Comparison of ENCODE assay signal across 1 cellular context in the genomic region with DNA sequence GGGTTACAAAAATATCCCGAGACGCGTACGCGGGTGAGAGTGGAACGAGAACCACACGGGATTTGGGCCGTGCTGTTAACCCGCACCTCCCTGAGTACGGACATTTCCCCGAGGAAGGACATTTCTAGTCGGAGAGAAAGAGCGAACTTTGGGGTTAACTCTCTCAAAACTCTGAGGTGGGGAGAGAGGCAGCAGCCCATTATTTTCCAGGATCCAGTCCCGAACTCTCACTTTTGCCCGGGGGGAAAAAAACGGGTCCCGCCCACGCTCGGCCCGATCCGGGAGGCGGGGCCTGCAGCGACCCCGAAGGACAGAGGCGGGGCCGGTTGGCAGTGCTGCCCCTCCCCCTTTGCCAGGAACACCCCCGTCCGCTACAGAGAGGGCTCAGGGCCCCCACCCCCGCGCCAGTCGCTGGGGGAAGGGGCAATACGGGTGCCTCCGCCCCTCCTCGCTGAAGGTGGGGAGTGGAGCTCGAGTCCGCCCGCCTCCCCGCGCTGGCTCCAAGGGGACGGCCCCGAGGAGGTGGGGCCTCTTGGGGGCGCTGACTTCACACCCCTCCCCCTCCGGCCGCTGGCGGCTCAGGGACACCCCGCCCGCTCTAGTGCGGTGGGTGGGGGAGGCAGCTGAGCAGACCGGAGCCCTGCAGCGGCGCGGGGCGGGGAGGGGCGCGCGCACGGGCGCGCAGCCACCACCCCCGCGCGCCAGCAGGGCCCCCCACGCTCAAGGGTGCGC.
TF ChIP-seq lines count a peak whose summit lies in the region.

No MANE protein-coding gene starts in this region.

TF ChIP-seq in A549, 52 proteins besides CTCF, POLR2A, EP300 and RAD21 (continued from another document):
- TF ChIP-seq, protein P1, sequence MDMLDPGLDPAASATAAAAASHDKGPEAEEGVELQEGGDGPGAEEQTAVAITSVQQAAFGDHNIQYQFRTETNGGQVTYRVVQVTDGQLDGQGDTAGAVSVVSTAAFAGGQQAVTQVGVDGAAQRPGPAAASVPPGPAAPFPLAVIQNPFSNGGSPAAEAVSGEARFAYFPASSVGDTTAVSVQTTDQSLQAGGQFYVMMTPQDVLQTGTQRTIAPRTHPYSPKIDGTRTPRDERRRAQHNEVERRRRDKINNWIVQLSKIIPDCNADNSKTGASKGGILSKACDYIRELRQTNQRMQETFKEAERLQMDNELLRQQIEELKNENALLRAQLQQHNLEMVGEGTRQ (IDR thresholded peaks at IDR 0.05), result no peak
- TF ChIP-seq NPAS2 (CRISPR knock-in tag; IDR thresholded peaks at IDR 0.05; ENCODE audit: borderline replicate concordance), result no peak
- TF ChIP-seq BHLHE40 (IDR thresholded peaks at IDR 0.05; ENCODE audit: low read depth, low read length), result no peak
- TF ChIP-seq ZNF302 (CRISPR knock-in tag; IDR thresholded peaks at IDR 0.05), result no peak
- no peak for TF ChIP-seq RCOR1 (IDR thresholded peaks at IDR 0.05; ENCODE audit: low read depth, low read length)
- no peak for TF ChIP-seq CEBPB (IDR thresholded peaks at IDR 0.05)
- TF ChIP-seq RFX5 (IDR thresholded peaks at IDR 0.05), result no peak
- TF ChIP-seq CBX8 (IDR thresholded peaks at IDR 0.05), result no peak
- TF ChIP-seq, protein P2, sequence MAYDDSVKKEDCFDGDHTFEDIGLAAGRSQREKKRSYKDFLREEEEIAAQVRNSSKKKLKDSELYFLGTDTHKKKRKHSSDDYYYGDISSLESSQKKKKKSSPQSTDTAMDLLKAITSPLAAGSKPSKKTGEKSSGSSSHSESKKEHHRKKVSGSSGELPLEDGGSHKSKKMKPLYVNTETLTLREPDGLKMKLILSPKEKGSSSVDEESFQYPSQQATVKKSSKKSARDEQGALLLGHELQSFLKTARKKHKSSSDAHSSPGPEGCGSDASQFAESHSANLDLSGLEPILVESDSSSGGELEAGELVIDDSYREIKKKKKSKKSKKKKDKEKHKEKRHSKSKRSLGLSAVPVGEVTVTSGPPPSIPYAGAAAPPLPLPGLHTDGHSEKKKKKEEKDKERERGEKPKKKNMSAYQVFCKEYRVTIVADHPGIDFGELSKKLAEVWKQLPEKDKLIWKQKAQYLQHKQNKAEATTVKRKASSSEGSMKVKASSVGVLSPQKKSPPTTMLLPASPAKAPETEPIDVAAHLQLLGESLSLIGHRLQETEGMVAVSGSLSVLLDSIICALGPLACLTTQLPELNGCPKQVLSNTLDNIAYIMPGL (CRISPR knock-in tag; IDR thresholded peaks at IDR 0.05; ENCODE audit: borderline replicate concordance), result no peak
- TF ChIP-seq CHD4 (IDR thresholded peaks at IDR 0.05; ENCODE audit: borderline replicate concordance), result no peak
- TF ChIP-seq CBX2 (IDR thresholded peaks at IDR 0.05; ENCODE audit: borderline replicate concordance, low read depth), result no peak
- no peak for TF ChIP-seq ZC3H11A (IDR thresholded peaks at IDR 0.05)
- TF ChIP-seq FOSB (CRISPR knock-in tag; IDR thresholded peaks at IDR 0.05), result peak; percentile 72; the same call in 1 of the 2 replicates
- TF ChIP-seq HEYL (CRISPR knock-in tag; IDR thresholded peaks at IDR 0.05), result no peak
- no peak for TF ChIP-seq SREBF2 (IDR thresholded peaks at IDR 0.05)
- TF ChIP-seq, protein P3, sequence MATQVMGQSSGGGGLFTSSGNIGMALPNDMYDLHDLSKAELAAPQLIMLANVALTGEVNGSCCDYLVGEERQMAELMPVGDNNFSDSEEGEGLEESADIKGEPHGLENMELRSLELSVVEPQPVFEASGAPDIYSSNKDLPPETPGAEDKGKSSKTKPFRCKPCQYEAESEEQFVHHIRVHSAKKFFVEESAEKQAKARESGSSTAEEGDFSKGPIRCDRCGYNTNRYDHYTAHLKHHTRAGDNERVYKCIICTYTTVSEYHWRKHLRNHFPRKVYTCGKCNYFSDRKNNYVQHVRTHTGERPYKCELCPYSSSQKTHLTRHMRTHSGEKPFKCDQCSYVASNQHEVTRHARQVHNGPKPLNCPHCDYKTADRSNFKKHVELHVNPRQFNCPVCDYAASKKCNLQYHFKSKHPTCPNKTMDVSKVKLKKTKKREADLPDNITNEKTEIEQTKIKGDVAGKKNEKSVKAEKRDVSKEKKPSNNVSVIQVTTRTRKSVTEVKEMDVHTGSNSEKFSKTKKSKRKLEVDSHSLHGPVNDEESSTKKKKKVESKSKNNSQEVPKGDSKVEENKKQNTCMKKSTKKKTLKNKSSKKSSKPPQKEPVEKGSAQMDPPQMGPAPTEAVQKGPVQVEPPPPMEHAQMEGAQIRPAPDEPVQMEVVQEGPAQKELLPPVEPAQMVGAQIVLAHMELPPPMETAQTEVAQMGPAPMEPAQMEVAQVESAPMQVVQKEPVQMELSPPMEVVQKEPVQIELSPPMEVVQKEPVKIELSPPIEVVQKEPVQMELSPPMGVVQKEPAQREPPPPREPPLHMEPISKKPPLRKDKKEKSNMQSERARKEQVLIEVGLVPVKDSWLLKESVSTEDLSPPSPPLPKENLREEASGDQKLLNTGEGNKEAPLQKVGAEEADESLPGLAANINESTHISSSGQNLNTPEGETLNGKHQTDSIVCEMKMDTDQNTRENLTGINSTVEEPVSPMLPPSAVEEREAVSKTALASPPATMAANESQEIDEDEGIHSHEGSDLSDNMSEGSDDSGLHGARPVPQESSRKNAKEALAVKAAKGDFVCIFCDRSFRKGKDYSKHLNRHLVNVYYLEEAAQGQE (IDR thresholded peaks at IDR 0.05), result peak; percentile 93
- no peak for TF ChIP-seq POLR2AphosphoS2 (conservative IDR thresholded peaks at IDR 0.05; ENCODE audit: low read length)
- TF ChIP-seq ZFP36 (IDR thresholded peaks at IDR 0.05; ENCODE audit: borderline replicate concordance, partially characterized antibody), result no peak
- no peak for TF ChIP-seq KDM5A (IDR thresholded peaks at IDR 0.05)
- no peak for TF ChIP-seq MAFK (IDR thresholded peaks at IDR 0.05; ENCODE audit: partially characterized antibody)
- no peak for TF ChIP-seq NFE2L2 (conservative IDR thresholded peaks at IDR 0.05; ENCODE audit: low read length)
- peak; percentile 83; the same call in 1 of the 2 replicates for TF ChIP-seq TFCP2L1 (CRISPR knock-in tag; IDR thresholded peaks at IDR 0.05)
- TF ChIP-seq JUNB (IDR thresholded peaks at IDR 0.05), result no peak
- peak; percentile 16; the same call in 1 of the 2 replicates for TF ChIP-seq GATA3 (IDR thresholded peaks at IDR 0.05; ENCODE audit: borderline replicate concordance)
- TF ChIP-seq MAZ (IDR thresholded peaks at IDR 0.05; ENCODE audit: borderline replicate concordance, low read depth, low read length), result no peak; the same call in 1 of the 2 replicates
- peak; percentile 85 for TF ChIP-seq CHD2 (IDR thresholded peaks at IDR 0.05; ENCODE audit: low read length, partially characterized antibody)
- TF ChIP-seq HOXB13 (CRISPR knock-in tag; IDR thresholded peaks at IDR 0.05; ENCODE audit: low read depth), result no peak
- TF ChIP-seq, protein P4, sequence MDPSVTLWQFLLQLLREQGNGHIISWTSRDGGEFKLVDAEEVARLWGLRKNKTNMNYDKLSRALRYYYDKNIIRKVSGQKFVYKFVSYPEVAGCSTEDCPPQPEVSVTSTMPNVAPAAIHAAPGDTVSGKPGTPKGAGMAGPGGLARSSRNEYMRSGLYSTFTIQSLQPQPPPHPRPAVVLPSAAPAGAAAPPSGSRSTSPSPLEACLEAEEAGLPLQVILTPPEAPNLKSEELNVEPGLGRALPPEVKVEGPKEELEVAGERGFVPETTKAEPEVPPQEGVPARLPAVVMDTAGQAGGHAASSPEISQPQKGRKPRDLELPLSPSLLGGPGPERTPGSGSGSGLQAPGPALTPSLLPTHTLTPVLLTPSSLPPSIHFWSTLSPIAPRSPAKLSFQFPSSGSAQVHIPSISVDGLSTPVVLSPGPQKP (IDR thresholded peaks at IDR 0.05; ENCODE audit: low read depth, low read length), result no peak
- no peak for TF ChIP-seq HDAC2 (IDR thresholded peaks at IDR 0.05)
- no peak for TF ChIP-seq MYC (IDR thresholded peaks at IDR 0.05; ENCODE audit: borderline replicate concordance, low read length)
- peak; percentile 56; the same call in 1 of the 2 replicates for TF ChIP-seq TP53 (CRISPR knock-in tag; IDR thresholded peaks at IDR 0.05)
- no peak for TF ChIP-seq ZSCAN20 (CRISPR knock-in tag; IDR thresholded peaks at IDR 0.05)
- TF ChIP-seq ESRRA (IDR thresholded peaks at IDR 0.05; ENCODE audit: borderline replicate concordance, low read length), result no peak
- TF ChIP-seq, protein P5, sequence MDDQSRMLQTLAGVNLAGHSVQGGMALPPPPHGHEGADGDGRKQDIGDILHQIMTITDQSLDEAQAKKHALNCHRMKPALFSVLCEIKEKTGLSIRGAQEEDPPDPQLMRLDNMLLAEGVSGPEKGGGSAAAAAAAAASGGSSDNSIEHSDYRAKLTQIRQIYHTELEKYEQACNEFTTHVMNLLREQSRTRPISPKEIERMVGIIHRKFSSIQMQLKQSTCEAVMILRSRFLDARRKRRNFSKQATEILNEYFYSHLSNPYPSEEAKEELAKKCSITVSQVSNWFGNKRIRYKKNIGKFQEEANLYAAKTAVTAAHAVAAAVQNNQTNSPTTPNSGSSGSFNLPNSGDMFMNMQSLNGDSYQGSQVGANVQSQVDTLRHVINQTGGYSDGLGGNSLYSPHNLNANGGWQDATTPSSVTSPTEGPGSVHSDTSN (IDR thresholded peaks at IDR 0.05), result peak; percentile 15; the same call in 1 of the 2 replicates
- TF ChIP-seq RNF2 (IDR thresholded peaks at IDR 0.05; ENCODE audit: borderline replicate concordance, low read depth), result no peak
- no peak for TF ChIP-seq FOXS1 (CRISPR knock-in tag; IDR thresholded peaks at IDR 0.05)
- TF ChIP-seq KDM1A (IDR thresholded peaks at IDR 0.05; ENCODE audit: low read depth), result no peak
- TF ChIP-seq, protein P6, sequence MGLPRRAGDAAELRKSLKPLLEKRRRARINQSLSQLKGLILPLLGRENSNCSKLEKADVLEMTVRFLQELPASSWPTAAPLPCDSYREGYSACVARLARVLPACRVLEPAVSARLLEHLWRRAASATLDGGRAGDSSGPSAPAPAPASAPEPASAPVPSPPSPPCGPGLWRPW (IDR thresholded peaks at IDR 0.05), result no peak
- no peak for TF ChIP-seq SMC3 (IDR thresholded peaks at IDR 0.05)
- TF ChIP-seq EHMT2 (IDR thresholded peaks at IDR 0.05; ENCODE audit: low read depth), result no peak
- TF ChIP-seq HOXB5 (CRISPR knock-in tag; IDR thresholded peaks at IDR 0.05), result no peak; the same call in 1 of the 2 replicates
- peak; percentile 59; the same call in 1 of the 2 replicates for TF ChIP-seq RARB (CRISPR knock-in tag; IDR thresholded peaks at IDR 0.05)
- peak; percentile 83; the same call in 1 of the 2 replicates for TF ChIP-seq HOXA7 (CRISPR knock-in tag; IDR thresholded peaks at IDR 0.05)
